In genomic region chr12:10491766-10492165, GRCh38 we compare ENCODE assay signal across 29 cellular contexts. TPM values are rescaled to one million over a fixed set of nuclear protein-coding genes. Genes with fewer than 3 reads are reported as not detected.
A peak's percentile ranks its signal among the peaks of the same experiment; 100 is the strongest.
DNase-seq lines count a peak whose midpoint lies in the region; ATAC-seq and TF ChIP-seq lines count a peak whose summit lies in the region.
"Had no signal": no experiment of that assay in that cellular context is flagged by ENCODE, and none has a peak within 500 bp of the region (broad histone marks: within the 10 kb centered on the region; RNA-seq: fewer than 3 reads in every experiment).

No MANE protein-coding gene starts in this region.

- no peaks in the 10 kb centered on the region for H3K9me1 ChIP-seq in IMR-90 (ENCODE audit: insufficient read depth, low read length)

- H2AK9ac ChIP-seq in IMR-90 (replicated peaks; ENCODE audit: low read depth, low read length, poor library complexity) = no peak overlapping the region

- intact Hi-C loops in IMR-90 (cut with micrococcal nuclease) = no loop called here
- intact Hi-C loops in testis (cut with DNase I; ENCODE audit: low total_unique reads) = no loop called here

- no peak overlapping the region for H2BK120ac ChIP-seq in IMR-90 (ENCODE audit: low read depth, low read length)

- no peak overlapping the region for H3K56ac ChIP-seq in IMR-90 (ENCODE audit: extremely low read depth, insufficient read depth, low read length)

- no peak overlapping the region for H2AFZ ChIP-seq in IMR-90 (replicated peaks; ENCODE audit: low read length, poor library complexity)

- BruUV-seq in IMR-90 (replicated peaks; lab: Mats Ljungman, UMichigan) = no TSS peak

- no peak overlapping the region for H3K4me3 ChIP-seq in IMR-90 (ENCODE audit: insufficient read depth, low read depth, low read length)
- no peak overlapping the region for H3K4me3 ChIP-seq in choroid plexus epithelial cell (ENCODE audit: low read depth, low read length)
- no peak overlapping the region for H3K4me3 ChIP-seq in testis
- H3K4me3 ChIP-seq: BLaER1, GM12878 had no signal

- no CpG with 5 or more reads among the region's 4 CpGs for WGBS in IMR-90 (ENCODE audit: extremely low coverage in 2 of 2, insufficient read length in 1 of 2), 2 experiments
- WGBS in testis, 2 donors = 81 to 82% methylated on average over 4 of the region's 4 CpGs

- no peak overlapping the region for H3K14ac ChIP-seq in IMR-90 (replicated peaks; ENCODE audit: low read depth, low read length)

- no peaks in the 10 kb centered on the region for H3K9me3 ChIP-seq in IMR-90 (ENCODE audit: control insufficient read depth, insufficient read depth, low read length)
- H3K9me3 ChIP-seq in testis = no peaks in the 10 kb centered on the region
- H3K9me3 ChIP-seq: BE2C, BLaER1 had no signal

- dilution Hi-C loops in IMR-90 (cut with HindIII; ENCODE audit: low sequenced_read_pairs, unreplicated experiment) = no loop called here

- H3K4me1 Mint-ChIP-seq in stimulated activated effector memory CD8-positive, alpha-beta T cell treated with anti-CD3 and anti-CD28 coated beads, Interleukin-12 subunit alpha, Interleukin-12 subunit beta, amount 100 ng/mL, for 72 hours = peaks cover 31% of the 10 kb centered on the region
- H3K4me1 Mint-ChIP-seq: CD14-positive monocyte; CD4-positive, alpha-beta memory T cell; CD4-positive, CD25-positive, alpha-beta regulatory T cell had no signal

- H3K36me3 ChIP-seq in IMR-90 (ENCODE audit: control insufficient read depth, insufficient read depth, low read length) (no peaks in the 10 kb centered on the region), testis (ENCODE audit: low read depth, missing control alignments) (no peaks in the 10 kb centered on the region)
- H3K36me3 ChIP-seq: BE2C, BLaER1 had no signal

- TF ChIP-seq CTCF in IMR-90 (conservative IDR thresholded peaks at IDR 0.05; ENCODE audit: low read depth, low read length) = no peak
- no peak for TF ChIP-seq CTCF in choroid plexus epithelial cell (conservative IDR thresholded peaks at IDR 0.05; ENCODE audit: low read depth, low read length)
- no peak for TF ChIP-seq CTCF in testis (IDR thresholded peaks at IDR 0.05)

- ATAC-seq in IMR-90 (ENCODE audit: low read depth) = 0 out of 2 replicates have a peak, but pooled peaks have one; percentile 24
- no peak for ATAC-seq in stimulated activated effector memory CD8-positive, alpha-beta T cell treated with anti-CD3 and anti-CD28 coated beads, Interleukin-12 subunit alpha, Interleukin-12 subunit beta, amount 100 ng/mL, for 72 hours
- ATAC-seq: GM12878 had no signal

- no peak overlapping the region for H3K27ac Mint-ChIP-seq in stimulated activated effector memory CD8-positive, alpha-beta T cell treated with anti-CD3 and anti-CD28 coated beads, Interleukin-12 subunit alpha, Interleukin-12 subunit beta, amount 100 ng/mL, for 72 hours
- H3K27ac Mint-ChIP-seq: CD14-positive monocyte; CD4-positive, alpha-beta memory T cell; CD4-positive, CD25-positive, alpha-beta regulatory T cell; CD8-positive, alpha-beta memory T cell had no signal

- no peak for TF ChIP-seq RAD21 in IMR-90 (IDR thresholded peaks at IDR 0.05; ENCODE audit: low read length)

- CTCF ChIA-PET in IMR-90 (lab: Yijun Ruan, JAX) = no interaction called here

- H4K8ac ChIP-seq in IMR-90 (ENCODE audit: low read depth in 2 of 2, low read length in 2 of 2) = no peak overlapping the region

- no peak overlapping the region for H2BK20ac ChIP-seq in IMR-90 (ENCODE audit: low read depth, low read length)

- peaks cover 2% of the 10 kb centered on the region; the same call in 1 of the 2 replicates for H3K27me3 ChIP-seq in IMR-90 (ENCODE audit: control insufficient read depth, insufficient read depth, low read length)
- H3K27me3 ChIP-seq in testis = no peaks in the 10 kb centered on the region
- H3K27me3 ChIP-seq: BLaER1 had no signal

- TF ChIP-seq POLR2A in IMR-90 (IDR thresholded peaks at IDR 0.05; ENCODE audit: low read depth, low read length) (no peak), testis (IDR thresholded peaks at IDR 0.05) (no peak)

- no peak overlapping the region for H2AK5ac ChIP-seq in IMR-90 (ENCODE audit: low read depth, low read length)

- no peak overlapping the region for H3K18ac ChIP-seq in IMR-90 (ENCODE audit: low read depth, low read length)

- in situ Hi-C loops in IMR-90 (cut with MboI; ENCODE audit: low sequenced_read_pairs) = no loop called here

- no peaks in the 10 kb centered on the region for H4K20me1 ChIP-seq in IMR-90 (ENCODE audit: insufficient read depth, low read length)
- H4K20me1 ChIP-seq: BLaER1 had no signal

- H3K79me1 ChIP-seq in IMR-90 (ENCODE audit: low read depth in 1 of 2, low read length in 2 of 2) = no peaks in the 10 kb centered on the region

- no peak overlapping the region for H4K91ac ChIP-seq in IMR-90 (ENCODE audit: insufficient read depth, low read depth, low read length)

- H3K23ac ChIP-seq in IMR-90 (ENCODE audit: low read depth, low read length) = no peak overlapping the region

- no peak overlapping the region for H3K9ac ChIP-seq in IMR-90 (ENCODE audit: low read depth, low read length)
- H3K9ac ChIP-seq: BLaER1 had no signal

- H3K36me3 Mint-ChIP-seq in stimulated activated effector memory CD8-positive, alpha-beta T cell treated with anti-CD3 and anti-CD28 coated beads, Interleukin-12 subunit alpha, Interleukin-12 subunit beta, amount 100 ng/mL, for 72 hours = no peaks in the 10 kb centered on the region
- H3K36me3 Mint-ChIP-seq: CD14-positive monocyte; CD4-positive, alpha-beta memory T cell; CD4-positive, CD25-positive, alpha-beta regulatory T cell had no signal

- H3K4me3 Mint-ChIP-seq in stimulated activated effector memory CD8-positive, alpha-beta T cell treated with anti-CD3 and anti-CD28 coated beads, Interleukin-12 subunit alpha, Interleukin-12 subunit beta, amount 100 ng/mL, for 72 hours = no peak overlapping the region
- H3K4me3 Mint-ChIP-seq: CD14-positive monocyte; CD4-positive, alpha-beta memory T cell; CD4-positive, CD25-positive, alpha-beta regulatory T cell; CD8-positive, alpha-beta memory T cell had no signal

- H2BK15ac ChIP-seq in IMR-90 (ENCODE audit: low read depth, low read length) = no peak overlapping the region

- H3K4me2 ChIP-seq in IMR-90 (ENCODE audit: low read depth, low read length) = no peak overlapping the region
- H3K4me2 ChIP-seq: BLaER1 had no signal

- POLR2A ChIA-PET in IMR-90 (lab: Charles Lee; ENCODE audit: unreplicated experiment) = no interaction called here

- no peak overlapping the region for H2BK5ac ChIP-seq in IMR-90 (ENCODE audit: low read depth, low read length, poor library complexity, severe bottlenecking)

- no peak overlapping the region for H3K4ac ChIP-seq in IMR-90 (ENCODE audit: low read depth, low read length)

- H3K27ac ChIP-seq in IMR-90 (ENCODE audit: insufficient read depth, low read length) (no peak overlapping the region), testis (no peak overlapping the region)
- H3K27ac ChIP-seq: BLaER1 had no signal

- DNase-seq in IMR-90 = no peak
- DNase-seq in choroid plexus epithelial cell (ENCODE audit: low read depth) = peak; percentile 20
- peak; percentile 58 for DNase-seq in iris pigment epithelial cell (ENCODE audit: low read depth)
- DNase-seq in activated naive CD4-positive, alpha-beta T cell treated with Interleukin-2 at 50 U/mL for 16 hours = no peak
- no peak for DNase-seq in testis
- no peak for DNase-seq in stimulated activated effector memory CD8-positive, alpha-beta T cell treated with anti-CD3 and anti-CD28 coated beads, Interleukin-12 subunit alpha, Interleukin-12 subunit beta, amount 100 ng/mL, for 72 hours (ENCODE audit: low spot score in 2 of 2)
- no peak for DNase-seq in NCI-H2196 (lab: John Stamatoyannopoulos, UW; ENCODE audit: unreplicated experiment)
- DNase-seq: 8988T; ACHN; BE2C; C1 segment of cervical spinal cord; CD4-positive, alpha-beta memory T cell; CD4-positive, CD25-positive, alpha-beta regulatory T cell; CD8-positive, alpha-beta memory T cell; COR-L47; DMS 273 treated with DMSO at 0.1 percent for 48 hours; DMS153; DMS53; DMS79; DND-41; EL; GDM1 had no signal

- no peak overlapping the region for H4K5ac ChIP-seq in IMR-90 (ENCODE audit: low read depth, low read length)

- H3K9me3 Mint-ChIP-seq in stimulated activated effector memory CD8-positive, alpha-beta T cell treated with anti-CD3 and anti-CD28 coated beads, Interleukin-12 subunit alpha, Interleukin-12 subunit beta, amount 100 ng/mL, for 72 hours = peaks cover 3% of the 10 kb centered on the region

- H3K4me1 ChIP-seq in IMR-90 (ENCODE audit: control insufficient read depth, insufficient read depth, low read length) = no peaks in the 10 kb centered on the region
- H3K4me1 ChIP-seq in testis = no peaks in the 10 kb centered on the region
- H3K4me1 ChIP-seq: BE2C, BLaER1 had no signal

TF ChIP-seq in IMR-90, 13 proteins besides CTCF, POLR2A, EP300 and RAD21 (continues in another document):
- TF ChIP-seq FOS (IDR thresholded peaks at IDR 0.05; ENCODE audit: low read depth, low read length) = no peak
- TF ChIP-seq MXI1 (IDR thresholded peaks at IDR 0.05; ENCODE audit: borderline replicate concordance, low read depth, low read length) = no peak
- TF ChIP-seq BHLHE40 (IDR thresholded peaks at IDR 0.05; ENCODE audit: low read depth, low read length) = no peak
- no peak for TF ChIP-seq CHD1 (IDR thresholded peaks at IDR 0.05; ENCODE audit: low read depth, low read length)

RNA-seq across cellular contexts. Expression of gene EIF2S3B, which starts 13.9 kb away (rescaled TPM):
- total RNA-seq in IMR-90 (2012; rRNA removed) (4.4 and 6.8 TPM in 2 replicates), testis (1 to 10 TPM; 2.1 to 3.9 TPM)
- polyA plus RNA-seq in IMR-90 (2012; rRNA removed) (0.39 and 0.46 TPM in 2 replicates), testis (ENCODE audit: insufficient read depth, low read depth, low replicate concordance) (4.1 TPM)
- polyA plus RNA-seq in IMR-90 (2012; cell fraction: cytosol; rRNA removed) = 0.04 and 0.10 TPM in 2 replicates
- polyA plus RNA-seq in IMR-90 (2012; cell fraction: nucleus; rRNA removed; ENCODE audit: low replicate concordance) = 0.32 TPM in 1 of 2 replicates, not detected in the other

RNA-seq across cellular contexts. Expression of gene KLRC1, which starts 38.6 kb away (rescaled TPM):
- not detected in 2 replicates for total RNA-seq in IMR-90 (2012; rRNA removed)
- polyA plus RNA-seq in IMR-90 (2012; rRNA removed) = not detected in 2 replicates
- not detected in 2 replicates for polyA plus RNA-seq in IMR-90 (2012; cell fraction: cytosol; rRNA removed)
- polyA plus RNA-seq in IMR-90 (2012; cell fraction: nucleus; rRNA removed; ENCODE audit: low replicate concordance) = not detected in 2 replicates
- 1 to 10 TPM; 1.9 TPM for total RNA-seq in testis
- 0.37 TPM for polyA plus RNA-seq in testis (ENCODE audit: insufficient read depth, low read depth, low replicate concordance)
- total RNA-seq: A673; CD4-positive, alpha-beta memory T cell; CD4-positive, CD25-positive, alpha-beta regulatory T cell; Daoy; G401 had no signal
- polyA plus RNA-seq: AG04450; CD14-positive monocyte; CD4-positive, alpha-beta memory T cell had no signal

RNA-seq across cellular contexts. Expression of gene KLRC2, which starts 56.0 kb away (rescaled TPM):
- total RNA-seq in IMR-90 (2012; rRNA removed) (not detected in 2 replicates), testis (under 1 TPM in 1 of 2 donors, not detected in 1; 0.56 TPM)
- polyA plus RNA-seq in IMR-90 (2012; rRNA removed) (not detected in 2 replicates), testis (ENCODE audit: insufficient read depth, low read depth, low replicate concordance) (not detected)
- polyA plus RNA-seq in IMR-90 (2012; cell fraction: cytosol; rRNA removed) = not detected in 2 replicates
- polyA plus RNA-seq in IMR-90 (2012; cell fraction: nucleus; rRNA removed; ENCODE audit: low replicate concordance) = not detected in 2 replicates
- total RNA-seq: A673; CD4-positive, alpha-beta memory T cell; CD4-positive, CD25-positive, alpha-beta regulatory T cell; G401 had no signal
- polyA plus RNA-seq: AG04450; CD14-positive monocyte; CD4-positive, alpha-beta memory T cell; CD4-positive, CD25-positive, alpha-beta regulatory T cell had no signal

Comparison
In these comparisons a context has a peak if more than half of its experiments do, and no peak if none do; other contexts are left out.
1. DNase-seq: peak in choroid plexus epithelial cell (single experiment) and iris pigment epithelial cell (single experiment); none in IMR-90 (single experiment), activated naive CD4-positive, alpha-beta T cell treated with Interleukin-2 at 50 U/mL for 16 hours (single experiment), testis (single experiment), stimulated activated effector memory CD8-positive, alpha-beta T cell treated with anti-CD3 and anti-CD28 coated beads, Interleukin-12 subunit alpha, Interleukin-12 subunit beta, amount 100 ng/mL, for 72 hours (0 of 2) and NCI-H2196 (single experiment).